ENCODE assay signal across 8 cellular contexts in genomic region chr9:89177401-89178161, GRCh38. TPM values are rescaled to one million over a fixed set of nuclear protein-coding genes. Genes with fewer than 3 reads are reported as not detected.
DNase-seq lines count a peak whose midpoint lies in the region; ATAC-seq and TF ChIP-seq lines count a peak whose summit lies in the region.

No MANE protein-coding gene starts in this region.

- dilution Hi-C loops in mammary epithelial cell (cut with HindIII; ENCODE audit: low sequenced_read_pairs), result no loop called here

- peak overlapping the region; percentile 62 for H3K4me2 ChIP-seq in mammary epithelial cell (ENCODE audit: insufficient read depth, low read depth, low read length)

- CTCF ChIA-PET in mammary epithelial cell (lab: Charles Lee; ENCODE audit: low non-redundant PET), result no interaction called here

- H4K20me1 ChIP-seq in mammary epithelial cell (ENCODE audit: insufficient read depth, low read length), result no peaks in the 10 kb centered on the region

- WGBS in mammary epithelial cell (ENCODE audit: low coverage, missing lambda C conversion rate), result 14% methylated on average over 18 of the region's 59 CpGs

- H3K36me3 ChIP-seq in mammary epithelial cell (ENCODE audit: insufficient read depth, low read length) (no peaks in the 10 kb centered on the region), thoracic aorta (no peaks in the 10 kb centered on the region)

- no peak for TF ChIP-seq CTCF in mammary epithelial cell (conservative IDR thresholded peaks at IDR 0.05 in 1 of 2, IDR thresholded peaks at IDR 0.05 in 1 of 2; ENCODE audit: extremely low read depth in 1 of 2, insufficient read depth in 1 of 2, low read depth in 1 of 2, low read length in 2 of 2)
- no peak for TF ChIP-seq CTCF in thoracic aorta (IDR thresholded peaks at IDR 0.05)

- no peak overlapping the region for H3K4me3 ChIP-seq in mammary epithelial cell (replicated peaks in 1 of 3; ENCODE audit: insufficient read depth in 1 of 3, low read depth in 2 of 3, low read length in 3 of 3)
- H3K4me3 ChIP-seq in thoracic aorta, result peak overlapping the region; percentile 67

- no peak overlapping the region for H3K9ac ChIP-seq in mammary epithelial cell (ENCODE audit: insufficient read depth, low read length)

- in situ Hi-C loops in mammary epithelial cell (cut with MboI; ENCODE audit: low sequenced_read_pairs in 2 of 2) (no loop called here), G401 (cut with HindIII; ENCODE audit: low sequenced_read_pairs) (no loop called here)

- H3K27ac ChIP-seq in mammary epithelial cell (ENCODE audit: insufficient read depth, low read depth, low read length), result no peak overlapping the region
- H3K27ac ChIP-seq in thoracic aorta, result no peak overlapping the region

- no peak for ATAC-seq in thoracic aorta (ENCODE audit: insufficient number of reproducible peaks, low FRiP score, low read depth)

- H3K9me3 ChIP-seq in mammary epithelial cell (replicated peaks; ENCODE audit: insufficient read depth, low read length) (no peaks in the 10 kb centered on the region), thoracic aorta (no peaks in the 10 kb centered on the region)

- H3K4me1 ChIP-seq in mammary epithelial cell (ENCODE audit: insufficient read depth, low read length) (peaks cover 16% of the 10 kb centered on the region), thoracic aorta (ENCODE audit: control insufficient read depth in 1 of 2, low read depth in 2 of 2) (peaks cover 18 to 31% of the 10 kb centered on the region in 2 donors)

- BruUV-seq in mammary epithelial cell (replicated peaks; lab: Mats Ljungman, UMichigan), result no TSS peak

- peak overlapping the region; percentile 33 for H2AFZ ChIP-seq in mammary epithelial cell (ENCODE audit: low read depth, low read length)

- H3K79me2 ChIP-seq in mammary epithelial cell (ENCODE audit: insufficient read depth, low read length), result no peaks in the 10 kb centered on the region

- intact Hi-C loops in mammary epithelial cell (cut with micrococcal nuclease), result loop anchor here (10.0 kb wide), 1 partner anchor 137 kb away; the partner anchor contains the start of genes CKS2 and SECISBP2

- DNase-seq in NCI-H1105 treated with DMSO at 0.1 percent for 48 hours (lab: John Stamatoyannopoulos, UW) (peak; percentile 13), NCI-H1105 (lab: John Stamatoyannopoulos, UW) (no peak), mammary epithelial cell (no peak), left kidney (ENCODE audit: low read depth, low spot score) (peak; percentile 36), thoracic aorta (ENCODE audit: low spot score) (no peak), G401 (ENCODE audit: low spot score) (no peak), T-helper 1 cell (no peak)
- DNase-seq in activated CD8-positive, alpha-beta memory T cell treated with anti-CD3 and anti-CD28 coated beads, Interleukin-2, amount 50 U/mL, for 4 hours, result no peak

- H3K27me3 ChIP-seq in mammary epithelial cell (ENCODE audit: insufficient read depth, low read length), result peaks cover 22% of the 10 kb centered on the region
- H3K27me3 ChIP-seq in thoracic aorta (replicated peaks; ENCODE audit: insufficient read depth), result peaks cover 11% of the 10 kb centered on the region

RNA-seq across cellular contexts. Expression of gene SHC3, which starts 1.0 kb away (rescaled TPM):
- total RNA-seq in mammary epithelial cell (under 1 TPM; under 0.01 to 0.09 TPM), thoracic aorta (1 to 10 TPM; 1.5 to 1.8 TPM)
- not detected for polyA plus RNA-seq in mammary epithelial cell
- polyA minus RNA-seq in mammary epithelial cell, result not detected
- not detected in 2 replicates for total RNA-seq in G401 (2014; rRNA removed; shearing (Covaris generic))

Comparison
In these comparisons a context has a peak if more than half of its experiments do, and no peak if none do; other contexts are left out.
1. DNase-seq: peak in NCI-H1105 treated with DMSO at 0.1 percent for 48 hours (single experiment) and left kidney (single experiment); none in NCI-H1105 (single experiment), mammary epithelial cell (single experiment), thoracic aorta (single experiment), G401 (single experiment), T-helper 1 cell (0 of 5) and activated CD8-positive, alpha-beta memory T cell treated with anti-CD3 and anti-CD28 coated beads, Interleukin-2, amount 50 U/mL, for 4 hours (single experiment).